ENCODE assay signal across 19 cellular contexts in the genomic region with DNA sequence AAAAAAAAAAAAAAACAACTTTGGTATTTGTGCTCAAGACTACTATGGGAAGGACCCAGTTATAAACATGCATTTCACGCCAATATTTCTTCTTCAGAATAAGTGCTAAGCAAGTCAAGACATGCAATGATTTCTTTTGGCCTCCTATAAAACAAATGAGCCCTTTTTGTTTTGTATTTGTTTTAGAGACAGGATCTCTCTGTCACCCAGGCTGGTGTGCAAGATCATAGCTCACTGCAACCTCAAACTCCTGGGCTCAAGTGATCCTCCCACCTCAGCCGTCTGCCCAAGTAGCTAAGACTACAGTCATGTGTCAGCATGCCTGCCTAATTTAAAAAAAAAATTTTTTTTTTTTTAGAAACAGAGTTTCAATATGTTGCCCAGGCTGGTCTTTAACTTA.
"Had no signal": no experiment of that assay in that cellular context is flagged by ENCODE, and none has a peak within 500 bp of the region (broad histone marks: within the 10 kb centered on the region; RNA-seq: fewer than 3 reads in every experiment).

No MANE protein-coding gene starts in this region.

- DNase-seq: cortex of kidney; dorsolateral prefrontal cortex; effector CD8-positive, alpha-beta T cell; esophagus squamous epithelium; foreskin fibroblast; heart left ventricle; hippocampal formation; left colon; naive thymus-derived CD4-positive, alpha-beta T cell; nephron progenitor cell; psoas muscle; retina; right lobe of liver; stimulated activated CD4-positive, alpha-beta T cell treated with anti-CD3 and anti-CD28 coated beads, Interleukin-4, amount 100 ng/mL, for 1 hour; stimulated activated CD8-positive, alpha-beta memory T cell treated with anti-CD3 and anti-CD28 coated beads, Interleukin-4, amount 100 ng/mL, for 48 hours; tibial artery; upper lobe of left lung; uterus had no signal

- H3K4me3 ChIP-seq: dorsolateral prefrontal cortex, esophagus squamous epithelium, heart left ventricle, psoas muscle, right lobe of liver, tibial artery, upper lobe of left lung, uterus had no signal

- ATAC-seq: heart left ventricle; left colon; naive thymus-derived CD4-positive, alpha-beta T cell; psoas muscle; right lobe of liver; stimulated activated effector memory CD8-positive, alpha-beta T cell treated with anti-CD3 and anti-CD28 coated beads, Interleukin-12 subunit alpha, Interleukin-12 subunit beta, amount 100 ng/mL, for 72 hours had no signal
